ENCODE assay signal across 16 cellular contexts in the genomic region with DNA sequence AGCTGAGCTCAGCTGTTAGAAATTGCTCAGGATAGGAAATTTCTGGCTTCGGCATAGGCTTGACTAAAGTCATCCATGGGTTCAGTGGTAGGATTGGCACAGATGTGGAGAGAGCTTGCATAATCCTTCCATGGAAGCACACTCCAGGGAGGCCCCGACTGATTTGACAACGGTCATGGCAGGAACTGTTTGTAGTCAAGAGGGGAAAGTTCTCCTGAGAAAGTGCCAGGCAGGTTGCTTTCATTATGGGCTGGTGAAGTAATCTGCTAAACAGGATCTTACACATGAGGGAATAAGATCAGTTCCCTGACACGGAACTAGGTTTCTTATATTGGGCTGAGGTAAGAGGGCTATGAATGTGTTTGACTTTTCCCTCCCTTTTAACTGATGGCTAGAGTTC.
DNase-seq lines count a peak whose midpoint lies in the region; ATAC-seq and TF ChIP-seq lines count a peak whose summit lies in the region.
"Had no signal": no experiment of that assay in that cellular context is flagged by ENCODE, and none has a peak within 500 bp of the region (broad histone marks: within the 10 kb centered on the region; RNA-seq: fewer than 3 reads in every experiment).

No MANE protein-coding gene starts in this region.

- H4K20me1 ChIP-seq in GM23248 (ENCODE audit: insufficient read depth) = no peaks in the 10 kb centered on the region

- no peak for TF ChIP-seq CTCF in endothelial cell (IDR thresholded peaks at IDR 0.05; ENCODE audit: unreplicated experiment)

- no peak overlapping the region for H3K4me3 Mint-ChIP-seq in effector memory CD8-positive, alpha-beta T cell
- H3K4me3 Mint-ChIP-seq in endothelial cell (ENCODE audit: unreplicated experiment) = no peak overlapping the region
- H3K4me3 Mint-ChIP-seq: CD4-positive, CD25-positive, alpha-beta regulatory T cell had no signal

- H3K36me3 ChIP-seq in GM23248 (ENCODE audit: low read depth) = 0 out of 2 replicates have a peak, but pooled peaks cover 3% of the 10 kb centered on the region
- H3K36me3 ChIP-seq: brain microvascular endothelial cell had no signal

- H3K4me2 ChIP-seq in GM23248 (ENCODE audit: unreplicated experiment) = peak overlapping the region; percentile 10
- H3K4me2 ChIP-seq: smooth muscle cell had no signal

- peak overlapping the region; percentile 29 to 76 for H3K27ac Mint-ChIP-seq in effector memory CD8-positive, alpha-beta T cell
- no peak overlapping the region for H3K27ac Mint-ChIP-seq in endothelial cell (ENCODE audit: unreplicated experiment)

- no peaks in the 10 kb centered on the region for H3K79me2 ChIP-seq in GM23248 (ENCODE audit: insufficient read depth)

- no peaks in the 10 kb centered on the region for H3K27me3 Mint-ChIP-seq in effector memory CD8-positive, alpha-beta T cell
- H3K27me3 Mint-ChIP-seq in endothelial cell (ENCODE audit: unreplicated experiment) = no peaks in the 10 kb centered on the region
- H3K27me3 Mint-ChIP-seq: CD4-positive, CD25-positive, alpha-beta regulatory T cell had no signal

- H3K27me3 ChIP-seq in GM23248 (replicated peaks; ENCODE audit: insufficient read depth) = no peaks in the 10 kb centered on the region
- H3K27me3 ChIP-seq: brain microvascular endothelial cell had no signal

- H3K27ac ChIP-seq in GM23248 = no peak overlapping the region
- H3K27ac ChIP-seq: brain microvascular endothelial cell had no signal

- H3K36me3 Mint-ChIP-seq in effector memory CD8-positive, alpha-beta T cell (ENCODE audit: insufficient read depth) = peaks cover 15% of the 10 kb centered on the region
- H3K36me3 Mint-ChIP-seq in endothelial cell (ENCODE audit: low read depth, unreplicated experiment) = no peaks in the 10 kb centered on the region

- WGBS in GM23248 (ENCODE audit: low coverage in 1 of 2, low lambda C conversion rate in 2 of 2, missing lambda C conversion rate in 2 of 2), 2 experiments = 5 to 19% methylated on average over 4 of the region's 4 CpGs

- H3F3A ChIP-seq in GM23248 (ENCODE audit: insufficient read depth) = peaks cover 17% of the 10 kb centered on the region; the same call in 1 of the 2 replicates

- no peaks in the 10 kb centered on the region for H3K9me3 Mint-ChIP-seq in effector memory CD8-positive, alpha-beta T cell
- H3K9me3 Mint-ChIP-seq in endothelial cell (ENCODE audit: unreplicated experiment) = no peaks in the 10 kb centered on the region
- H3K9me3 Mint-ChIP-seq: CD4-positive, CD25-positive, alpha-beta regulatory T cell had no signal

- no peak overlapping the region for H3K9ac ChIP-seq in GM23248

- no peak for ATAC-seq in effector memory CD8-positive, alpha-beta T cell (replicated peaks)
- ATAC-seq in GM19467 (IDR thresholded peaks at IDR 0.05; ENCODE audit: unreplicated experiment) = no peak

- in situ Hi-C loops in GM23248 (cut with MboI) = no loop called here

- H3K4me3 ChIP-seq in GM23248 = no peak overlapping the region
- H3K4me3 ChIP-seq: smooth muscle cell had no signal

- peak; percentile 43 for DNase-seq in AG08396 (ENCODE audit: low spot score)
- DNase-seq in GM23248 = peak; percentile 70
- no peak for DNase-seq in effector memory CD8-positive, alpha-beta T cell
- DNase-seq in medulla oblongata (ENCODE audit: extremely low spot score) = peak; percentile 13
- DNase-seq in effector CD8-positive, alpha-beta T cell (lab: John Stamatoyannopoulos, UW) = no peak
- no peak for DNase-seq in GOT3 (lab: John Stamatoyannopoulos, UW)
- no peak for DNase-seq in endothelial cell (ENCODE audit: low spot score)
- DNase-seq: activated T-cell treated with anti-CD3 and anti-CD28 coated beads for 4 hours; brain microvascular endothelial cell; CD4-positive, CD25-positive, alpha-beta regulatory T cell; glutamatergic neuron; NCI-H1105 treated with DMSO at 0.1 percent for 48 hours; stimulated activated CD8-positive, alpha-beta memory T cell treated with anti-CD3 and anti-CD28 coated beads, Interleukin-4, amount 100 ng/mL, for 48 hours; T1000 had no signal

- H3K4me1 ChIP-seq in GM23248 (ENCODE audit: insufficient read depth) = 0 out of 2 replicates have a peak, but pooled peaks cover 7% of the 10 kb centered on the region

- H3K9me2 ChIP-seq in GM23248 (ENCODE audit: insufficient read depth) = no peaks in the 10 kb centered on the region

- no peaks in the 10 kb centered on the region for H3K9me3 ChIP-seq in GM23248 (ENCODE audit: low read depth)

- no peaks in the 10 kb centered on the region for H3K4me1 Mint-ChIP-seq in effector memory CD8-positive, alpha-beta T cell (ENCODE audit: low read depth in 2 of 2)
- H3K4me1 Mint-ChIP-seq in endothelial cell (ENCODE audit: unreplicated experiment) = no peaks in the 10 kb centered on the region

- no peak overlapping the region for H2AFZ ChIP-seq in GM23248

Comparison
In these comparisons a context has a peak if more than half of its experiments do, and no peak if none do; other contexts are left out.
1. DNase-seq: peak in AG08396 (single experiment), GM23248 (single experiment) and medulla oblongata (single experiment); none in effector memory CD8-positive, alpha-beta T cell (0 of 3), effector CD8-positive, alpha-beta T cell (single experiment), GOT3 (single experiment) and endothelial cell (single experiment).